Comparison of ENCODE assay signal across 22 cellular contexts in genomic region chr19:29696045-29696682, GRCh38. TPM values are rescaled to one million over a fixed set of nuclear protein-coding genes. Genes with fewer than 3 reads are reported as not detected.
A peak's percentile ranks its signal among the peaks of the same experiment; 100 is the strongest.
DNase-seq lines count a peak whose midpoint lies in the region; TF ChIP-seq lines count a peak whose summit lies in the region.
"Had no signal": no experiment of that assay in that cellular context is flagged by ENCODE, and none has a peak within 500 bp of the region (broad histone marks: within the 10 kb centered on the region; RNA-seq: fewer than 3 reads in every experiment).

No MANE protein-coding gene starts in this region.

- peaks cover 0 to 19% (median 10%) of the 10 kb centered on the region in 6 donors for H3K4me1 ChIP-seq in spleen
- H3K4me1 ChIP-seq: adrenal gland had no signal

- H3K27ac Mint-ChIP-seq in activated CD4-positive, alpha-beta T cell treated with anti-CD3 and anti-CD28 coated beads, Interleukin-2, amount 10 ng/mL, durations not matched to agents 24 days and 14 days, result peak overlapping the region; percentile 20
- H3K27ac Mint-ChIP-seq: activated B cell treated with CpG ODN at 0.5 μM for 24 hours had no signal

- H3K4me1 Mint-ChIP-seq in activated CD4-positive, alpha-beta T cell treated with anti-CD3 and anti-CD28 coated beads, Interleukin-2, amount 10 ng/mL, durations not matched to agents 24 days and 14 days, result peaks cover 10% of the 10 kb centered on the region

- no peak for DNase-seq in activated CD4-positive, alpha-beta T cell treated with anti-CD3 and anti-CD28 coated beads, Interleukin-2, amount 10 ng/mL, durations not matched to agents 24 days and 14 days
- no peak for DNase-seq in activated CD4-positive, alpha-beta T cell treated with anti-CD3 and anti-CD28 coated beads, Interleukin-2, amount 50 U/mL, for 4 hours
- peak; percentile 12 for DNase-seq in COLO668 (lab: John Stamatoyannopoulos, UW; ENCODE audit: unreplicated experiment)
- DNase-seq in coronary artery (ENCODE audit: low spot score), result peak; percentile 70
- peak; percentile 51 for DNase-seq in spleen
- no peak for DNase-seq in cerebellar nuclear complex (lab: John Stamatoyannopoulos, UW)
- no peak for DNase-seq in NCI-H187 (lab: John Stamatoyannopoulos, UW)
- no peak for DNase-seq in MG63
- DNase-seq: activated B cell treated with CpG ODN at 0.5 μM for 24 hours; adrenal gland; cortex of kidney; GOT3; Kasumi-1; NCI-H1105; NCI-H2081; NCI-H524 treated with DMSO at 0.1 percent for 48 hours; occipital lobe; stimulated activated CD4-positive, alpha-beta T cell treated with anti-CD3 and anti-CD28 coated beads, Interleukin-4, amount 100 ng/mL, for 1 hour; stomach had no signal

- H3K4me3 ChIP-seq in coronary artery (no peak overlapping the region), spleen (no peak overlapping the region), MG63 (no peak overlapping the region)
- H3K4me3 ChIP-seq: adrenal gland; BLaER1 treated with 17β-estradiol and CSF1 and Interleukin-3, amounts not matched to agents 10 nM and 100 nM; SK-N-MC; stomach; tibial nerve had no signal

- H3K9me3 ChIP-seq in spleen (no peaks in the 10 kb centered on the region), MG63 (no peaks in the 10 kb centered on the region)
- H3K9me3 ChIP-seq: adrenal gland, stomach, tibial nerve had no signal

- no peaks in the 10 kb centered on the region for H3K27me3 Mint-ChIP-seq in activated CD4-positive, alpha-beta T cell treated with anti-CD3 and anti-CD28 coated beads, Interleukin-2, amount 10 ng/mL, durations not matched to agents 24 days and 14 days
- H3K27me3 Mint-ChIP-seq: activated B cell treated with CpG ODN at 0.5 μM for 24 hours had no signal

- no peaks in the 10 kb centered on the region for H3K9me3 Mint-ChIP-seq in activated CD4-positive, alpha-beta T cell treated with anti-CD3 and anti-CD28 coated beads, Interleukin-2, amount 10 ng/mL, durations not matched to agents 24 days and 14 days
- H3K9me3 Mint-ChIP-seq: activated B cell treated with CpG ODN at 0.5 μM for 24 hours had no signal

- no peak for TF ChIP-seq POLR2A in spleen (IDR thresholded peaks at IDR 0.05)

- intact Hi-C loops in activated CD4-positive, alpha-beta T cell treated with anti-CD3 and anti-CD28 coated beads, Interleukin-2, amount 10 ng/mL, durations not matched to agents 24 days and 14 days (cut with micrococcal nuclease), result no loop called here
- intact Hi-C loops in spleen (cut with DNase I; ENCODE audit: low total_unique reads), result no loop called here

- no peak overlapping the region for H3K4me3 Mint-ChIP-seq in activated CD4-positive, alpha-beta T cell treated with anti-CD3 and anti-CD28 coated beads, Interleukin-2, amount 10 ng/mL, durations not matched to agents 24 days and 14 days
- H3K4me3 Mint-ChIP-seq: activated B cell treated with CpG ODN at 0.5 μM for 24 hours had no signal

- H3K27ac ChIP-seq in coronary artery (no peak overlapping the region), spleen (no peak overlapping the region)
- H3K27ac ChIP-seq: adrenal gland; BLaER1 treated with 17β-estradiol and CSF1 and Interleukin-3, amounts not matched to agents 10 nM and 100 nM; SK-N-MC; stomach had no signal

- peaks cover 1% of the 10 kb centered on the region for H3K36me3 Mint-ChIP-seq in activated CD4-positive, alpha-beta T cell treated with anti-CD3 and anti-CD28 coated beads, Interleukin-2, amount 10 ng/mL, durations not matched to agents 24 days and 14 days (ENCODE audit: low read depth)

- TF ChIP-seq CTCF in coronary artery (IDR thresholded peaks at IDR 0.05) (no peak), spleen (IDR thresholded peaks at IDR 0.05 in 8 of 11, conservative IDR thresholded peaks at IDR 0.05 in 3 of 11) (no peak)

- H3K36me3 ChIP-seq in spleen (peaks cover 0 to 5% (median under 1%) of the 10 kb centered on the region in 6 donors), MG63 (peaks cover under 1% of the 10 kb centered on the region; the same call in 1 of the 2 replicates)
- H3K36me3 ChIP-seq: adrenal gland had no signal

- H3K27me3 ChIP-seq in spleen (replicated peaks in 1 of 7) (no peaks in the 10 kb centered on the region), MG63 (no peaks in the 10 kb centered on the region)
- H3K27me3 ChIP-seq: adrenal gland; BLaER1 treated with 17β-estradiol and CSF1 and Interleukin-3, amounts not matched to agents 10 nM and 100 nM; stomach; tibial nerve had no signal

- WGBS in spleen, 5 donors, result 86 to 97% (median 93%) methylated on average over 2 to 4 of the region's 4 CpGs

RNA-seq across cellular contexts. Expression of gene C19orf12, which starts 18.9 kb away (rescaled TPM):
- 41.4 and 41.6 TPM in 2 replicates for total RNA-seq in activated CD4-positive, alpha-beta T cell treated with anti-CD3 and anti-CD28 coated beads, Interleukin-2, amount 10 ng/mL, durations not matched to agents 24 days and 14 days
- total RNA-seq in spleen, result 10 to 100 TPM; 24.2 to 36.9 (median 30.2) TPM
- polyA plus RNA-seq in spleen, result 10 to 100 TPM; 13.8 to 19.3 (median 13.9) TPM
- total RNA-seq in MG63 (2014; rRNA removed; shearing (Covaris generic); ENCODE audit: low replicate concordance), result 35.6 and 47.0 TPM in 2 replicates

RNA-seq across cellular contexts. Expression of gene PLEKHF1, which starts 30.9 kb away (rescaled TPM):
- 24.0 and 26.7 TPM in 2 replicates for total RNA-seq in activated CD4-positive, alpha-beta T cell treated with anti-CD3 and anti-CD28 coated beads, Interleukin-2, amount 10 ng/mL, durations not matched to agents 24 days and 14 days
- 10 to 100 TPM; 12.4 to 28.0 (median 18.5) TPM for total RNA-seq in spleen
- polyA plus RNA-seq in spleen, result 10 to 100 TPM in 2 of 3 donors, 1 to 10 TPM in 1; 9.7 to 18.6 (median 10.7) TPM
- 22.2 and 37.5 TPM in 2 replicates for total RNA-seq in MG63 (2014; rRNA removed; shearing (Covaris generic); ENCODE audit: low replicate concordance)

Comparison
In these comparisons a context has a peak if more than half of its experiments do, and no peak if none do; other contexts are left out.
1. DNase-seq: peak in COLO668 (single experiment), coronary artery (single experiment) and spleen (single experiment); none in activated CD4-positive, alpha-beta T cell treated with anti-CD3 and anti-CD28 coated beads, Interleukin-2, amount 10 ng/mL, durations not matched to agents 24 days and 14 days (single experiment), activated CD4-positive, alpha-beta T cell treated with anti-CD3 and anti-CD28 coated beads, Interleukin-2, amount 50 U/mL, for 4 hours (0 of 2), cerebellar nuclear complex (0 of 2), NCI-H187 (0 of 2) and MG63 (single experiment).